In genomic region chr10:22010973-22011408, GRCh38 we compare ENCODE assay signal across 9 cellular contexts. TPM values are rescaled to one million over a fixed set of nuclear protein-coding genes. Genes with fewer than 3 reads are reported as not detected.
A peak's percentile ranks its signal among the peaks of the same experiment; 100 is the strongest.
DNase-seq lines count a peak whose midpoint lies in the region; ATAC-seq and FAIRE-seq lines count a peak whose summit lies in the region.
"Had no signal": no experiment of that assay in that cellular context is flagged by ENCODE, and none has a peak within 500 bp of the region (broad histone marks: within the 10 kb centered on the region; RNA-seq: fewer than 3 reads in every experiment).

No MANE protein-coding gene starts in this region.

- no peak for ATAC-seq in aorta (ENCODE audit: low FRiP score)

- H3K9me3 ChIP-seq in small intestine (ENCODE audit: control insufficient read depth, low read depth) (no peaks in the 10 kb centered on the region), aorta (ENCODE audit: control insufficient read depth, low read length) (peaks cover 1% of the 10 kb centered on the region)

- H3K4me3 ChIP-seq in small intestine (ENCODE audit: low read depth in 1 of 2, low read length in 2 of 2), result no peak overlapping the region
- no peak overlapping the region for H3K4me3 ChIP-seq in aorta (ENCODE audit: low read length in 2 of 2)
- H3K4me3 ChIP-seq: lung had no signal

- H3K4me1 ChIP-seq in small intestine (ENCODE audit: control insufficient read depth in 2 of 2, insufficient read depth in 1 of 2, low read depth in 1 of 2, low read length in 1 of 2), result no peaks in the 10 kb centered on the region
- H3K4me1 ChIP-seq in aorta (ENCODE audit: control insufficient read depth in 1 of 2, insufficient read depth in 2 of 2, low read length in 2 of 2), result no peaks in the 10 kb centered on the region

- H3K27me3 ChIP-seq in small intestine (ENCODE audit: control insufficient read depth in 2 of 2, insufficient read depth in 2 of 2, low read length in 2 of 2), result no peaks in the 10 kb centered on the region
- H3K27me3 ChIP-seq in aorta (ENCODE audit: control insufficient read depth in 1 of 2, insufficient read depth in 2 of 2, low read length in 1 of 2), result no peaks in the 10 kb centered on the region

- DNase-seq in NCI-H345 treated with DMSO at 0.1 percent for 48 hours (lab: John Stamatoyannopoulos, UW; ENCODE audit: unreplicated experiment) (peak; percentile 18), NCI-H345 (lab: John Stamatoyannopoulos, UW) (no peak), NCI-H1694 treated with DMSO at 0.1 percent for 48 hours (lab: John Stamatoyannopoulos, UW) (peak; percentile 24), small intestine (no peak), NCI-H2029 (lab: John Stamatoyannopoulos, UW) (no peak), aorta (no peak), SKM-1 (lab: John Stamatoyannopoulos, UW; ENCODE audit: unreplicated experiment) (no peak)

- no peak overlapping the region for H3K27ac ChIP-seq in small intestine (ENCODE audit: low read depth in 1 of 2, low read length in 1 of 2)
- H3K27ac ChIP-seq in aorta (ENCODE audit: low read depth in 1 of 2, low read length in 2 of 2), result no peak overlapping the region

- 38 to 48% (median 41%) methylated on average over 1 of the region's 1 CpG for WGBS in small intestine, 3 donors
- WGBS in aorta, 2 donors, result 18 to 24% methylated on average over 1 of the region's 1 CpG

- intact Hi-C loops in aorta (cut with DNase I), result loop anchor here (5.0 kb wide), 2 partner anchors 976 to 1086 kb away; partner anchors contain the start of gene MSRB2 (in 1 of the 2)

- H3K36me3 ChIP-seq in small intestine (ENCODE audit: control insufficient read depth in 2 of 2, insufficient read depth in 2 of 2, low read length in 2 of 2), result no peaks in the 10 kb centered on the region
- no peaks in the 10 kb centered on the region for H3K36me3 ChIP-seq in aorta (ENCODE audit: control insufficient read depth in 1 of 2, insufficient read depth in 2 of 2, low read length in 1 of 2)

- FAIRE-seq in endometrium (lab: Jason Lieb, UNC) (peak; percentile 98), small intestine (lab: Jason Lieb, UNC) (peak; percentile 59)

RNA-seq across cellular contexts. Expression of gene DNAJC1, which starts 7.5 kb away (rescaled TPM):
- polyA plus RNA-seq in small intestine (10 to 100 TPM; 20.6 to 30.0 (median 28.6) TPM), aorta (10 to 100 TPM; 15.2 to 18.8 TPM)
- 10 to 100 TPM; 26.7 to 30.4 TPM for total RNA-seq in aorta

Comparison
In these comparisons a context has a peak if more than half of its experiments do, and no peak if none do; other contexts are left out.
1. DNase-seq: peak in NCI-H345 treated with DMSO at 0.1 percent for 48 hours (single experiment) and NCI-H1694 treated with DMSO at 0.1 percent for 48 hours (single experiment); none in NCI-H345 (single experiment), small intestine (single experiment), NCI-H2029 (single experiment), aorta (0 of 2) and SKM-1 (single experiment).